8 cellular contexts compared by ENCODE assay signal in the genomic region with DNA sequence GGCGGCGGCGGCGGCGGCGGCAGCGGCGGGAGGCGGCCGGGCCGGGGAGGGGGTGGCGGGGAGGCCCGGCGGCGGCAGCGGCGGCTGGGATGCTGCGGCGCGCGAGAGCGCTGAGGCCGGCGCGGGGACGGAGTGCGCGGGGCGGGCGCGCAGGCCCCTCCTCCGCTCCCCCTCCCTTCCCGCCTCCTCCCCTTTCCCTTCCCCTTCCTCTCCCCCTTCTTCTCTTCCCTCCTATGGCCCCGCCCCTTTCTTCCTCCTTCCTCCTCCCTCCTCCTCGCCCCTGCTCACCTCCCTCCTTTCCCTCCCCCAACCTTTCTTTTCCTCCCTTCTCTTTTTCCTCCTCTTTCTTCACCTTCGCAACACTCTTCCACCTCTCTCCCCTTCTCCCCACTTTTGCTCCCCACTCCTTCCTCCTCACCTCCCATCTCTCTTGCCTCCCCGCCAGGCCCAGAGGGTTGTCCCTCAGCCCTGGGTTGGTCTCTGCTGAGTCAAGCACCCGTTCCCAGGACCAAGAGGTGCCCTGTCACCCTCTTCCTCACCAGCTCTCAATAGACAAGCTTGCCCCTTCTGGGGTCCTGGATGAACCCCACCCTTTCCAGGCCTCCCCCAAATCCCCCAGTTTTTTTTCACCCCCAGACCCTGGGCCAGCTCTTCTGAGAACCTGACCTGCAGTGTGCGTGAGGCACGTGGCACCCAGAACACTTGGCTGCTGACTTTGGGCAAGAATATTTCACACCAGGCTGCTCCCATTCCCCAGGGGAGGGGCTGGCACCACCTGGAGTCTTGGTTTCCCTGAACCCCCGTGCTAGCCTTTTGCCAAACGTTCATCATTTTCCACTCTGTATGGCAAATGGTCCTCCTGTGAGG. TPM values are rescaled to one million over a fixed set of nuclear protein-coding genes. Genes with fewer than 3 reads are reported as not detected.
DNase-seq lines count a peak whose midpoint lies in the region; ATAC-seq and TF ChIP-seq lines count a peak whose summit lies in the region.

A gene with protein sequence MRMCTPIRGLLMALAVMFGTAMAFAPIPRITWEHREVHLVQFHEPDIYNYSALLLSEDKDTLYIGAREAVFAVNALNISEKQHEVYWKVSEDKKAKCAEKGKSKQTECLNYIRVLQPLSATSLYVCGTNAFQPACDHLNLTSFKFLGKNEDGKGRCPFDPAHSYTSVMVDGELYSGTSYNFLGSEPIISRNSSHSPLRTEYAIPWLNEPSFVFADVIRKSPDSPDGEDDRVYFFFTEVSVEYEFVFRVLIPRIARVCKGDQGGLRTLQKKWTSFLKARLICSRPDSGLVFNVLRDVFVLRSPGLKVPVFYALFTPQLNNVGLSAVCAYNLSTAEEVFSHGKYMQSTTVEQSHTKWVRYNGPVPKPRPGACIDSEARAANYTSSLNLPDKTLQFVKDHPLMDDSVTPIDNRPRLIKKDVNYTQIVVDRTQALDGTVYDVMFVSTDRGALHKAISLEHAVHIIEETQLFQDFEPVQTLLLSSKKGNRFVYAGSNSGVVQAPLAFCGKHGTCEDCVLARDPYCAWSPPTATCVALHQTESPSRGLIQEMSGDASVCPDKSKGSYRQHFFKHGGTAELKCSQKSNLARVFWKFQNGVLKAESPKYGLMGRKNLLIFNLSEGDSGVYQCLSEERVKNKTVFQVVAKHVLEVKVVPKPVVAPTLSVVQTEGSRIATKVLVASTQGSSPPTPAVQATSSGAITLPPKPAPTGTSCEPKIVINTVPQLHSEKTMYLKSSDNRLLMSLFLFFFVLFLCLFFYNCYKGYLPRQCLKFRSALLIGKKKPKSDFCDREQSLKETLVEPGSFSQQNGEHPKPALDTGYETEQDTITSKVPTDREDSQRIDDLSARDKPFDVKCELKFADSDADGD (minus strand): TSS at position 136 of the 867 bp plus-strand sequence. CDS start 92,657 bp downstream, outside the sequence.

- 6 to 36% methylated on average over 9 to 32 of the region's 42 CpGs for WGBS in body of pancreas, 2 donors
- 7 to 10% methylated on average over 42 of the region's 42 CpGs for WGBS in sigmoid colon, 2 donors

- peak within 1 kb of the TSS; percentile 93 for H3K4me2 ChIP-seq in Loucy (ENCODE audit: low read depth, low read length, poor library complexity, severe bottlenecking)

- H3K9ac ChIP-seq in Loucy (ENCODE audit: low read depth, low read length, poor library complexity, severe bottlenecking) (peak within 1 kb of the TSS; percentile 94), iPS-15b (ENCODE audit: low read depth, low read length) (no peak within 1 kb of the TSS)

- H3K27ac Mint-ChIP-seq in CD4-positive, CD25-positive, alpha-beta regulatory T cell: peak within 1 kb of the TSS; percentile 94 to 98 (median 98)

- no peaks in the 10 kb centered on the region for H3K9me2 ChIP-seq in Loucy (replicated peaks; ENCODE audit: low read depth, low read length)

- no peaks in the 10 kb centered on the region for H3K36me3 ChIP-seq in CD4-positive, CD25-positive, alpha-beta regulatory T cell (ENCODE audit: control insufficient read depth, insufficient read depth, low read length)
- H3K36me3 ChIP-seq in Loucy (ENCODE audit: insufficient read depth, low read length) (no peaks in the 10 kb centered on the region), body of pancreas (replicated peaks in 1 of 2; ENCODE audit: insufficient read depth in 1 of 2, low read depth in 2 of 2) (no peaks in the 10 kb centered on the region), iPS-15b (ENCODE audit: control insufficient read depth, insufficient read depth, low read length) (no peaks in the 10 kb centered on the region), sigmoid colon (no peaks in the 10 kb centered on the region)

- no peaks in the 10 kb centered on the region for H3K27me3 Mint-ChIP-seq in CD4-positive, CD25-positive, alpha-beta regulatory T cell

- peak in 1 of 2 donors; percentile 16 for ATAC-seq in CD4-positive, CD25-positive, alpha-beta regulatory T cell (ENCODE audit: low read depth in 2 of 2)
- ATAC-seq in GM19438 (IDR thresholded peaks at IDR 0.05; ENCODE audit: low read depth, unreplicated experiment) (peak; percentile 36), body of pancreas (peak; percentile 91)

- TF ChIP-seq POLR2A in body of pancreas (IDR thresholded peaks at IDR 0.05) (no peak), sigmoid colon (IDR thresholded peaks at IDR 0.05) (no peak)

- intact Hi-C loops in body of pancreas (cut with DNase I) (no loop called here), sigmoid colon (cut with DNase I) (no loop called here)

- H3K9me3 Mint-ChIP-seq in CD4-positive, CD25-positive, alpha-beta regulatory T cell: no peaks in the 10 kb centered on the region

- peak within 1 kb of the TSS; percentile 81 for H3K27ac ChIP-seq in CD4-positive, CD25-positive, alpha-beta regulatory T cell (ENCODE audit: insufficient read depth, low read length, poor library complexity, severe bottlenecking)
- H3K27ac ChIP-seq in body of pancreas: peak within 1 kb of the TSS in 3 of 4 donors; percentile 13 to 74 (median 67)
- H3K27ac ChIP-seq in sigmoid colon: peak within 1 kb of the TSS in 3 of 4 donors; percentile 47 to 60 (median 58)

- TF ChIP-seq CTCF in Loucy (conservative IDR thresholded peaks at IDR 0.05; ENCODE audit: low read length) (no peak), body of pancreas (IDR thresholded peaks at IDR 0.05) (no peak), sigmoid colon (IDR thresholded peaks at IDR 0.05) (no peak)

- H3K79me2 ChIP-seq in Loucy (ENCODE audit: insufficient read depth, low read length): peaks cover 63% of the 10 kb centered on the region

- peak within 1 kb of the TSS; percentile 94 to 100 (median 97) for H3K4me3 Mint-ChIP-seq in CD4-positive, CD25-positive, alpha-beta regulatory T cell

- DNase-seq in CD4-positive, CD25-positive, alpha-beta regulatory T cell: peak in 2 of 3 donors; percentile 59 to 73
- DNase-seq in SKM-1 treated with dmso at 0.1 percent for 144 hours (lab: John Stamatoyannopoulos, UW; ENCODE audit: unreplicated experiment) (peak; percentile 63), body of pancreas (peak; percentile 74 to 84 (median 80)), sigmoid colon (peak; percentile 89), OCI-M2 (lab: John Stamatoyannopoulos, UW; ENCODE audit: unreplicated experiment) (no peak)

- peaks cover 13% of the 10 kb centered on the region for H3K36me3 Mint-ChIP-seq in CD4-positive, CD25-positive, alpha-beta regulatory T cell

- peak within 1 kb of the TSS; percentile 92 for H3K4me3 ChIP-seq in CD4-positive, CD25-positive, alpha-beta regulatory T cell (ENCODE audit: low read depth, low read length)
- H3K4me3 ChIP-seq in Loucy (ENCODE audit: low read length, poor library complexity, severe bottlenecking): peak within 1 kb of the TSS; percentile 93
- H3K4me3 ChIP-seq in body of pancreas: peak within 1 kb of the TSS; percentile 37 to 70
- H3K4me3 ChIP-seq in iPS-15b (ENCODE audit: low read depth, low read length): peak within 1 kb of the TSS; percentile 69
- H3K4me3 ChIP-seq in sigmoid colon: peak within 1 kb of the TSS; percentile 53 to 90 (median 70)

- H3K4me1 Mint-ChIP-seq in CD4-positive, CD25-positive, alpha-beta regulatory T cell: peaks cover 27 to 90% (median 67%) of the 10 kb centered on the region in 4 donors

- H3K27me3 ChIP-seq in CD4-positive, CD25-positive, alpha-beta regulatory T cell (ENCODE audit: control insufficient read depth, insufficient read depth, low read length): no peaks in the 10 kb centered on the region
- H3K27me3 ChIP-seq in Loucy (ENCODE audit: insufficient read depth, low read length, poor library complexity, severe bottlenecking) (no peaks in the 10 kb centered on the region), body of pancreas (no peaks in the 10 kb centered on the region), iPS-15b (ENCODE audit: control insufficient read depth, insufficient read depth, low read length) (no peaks in the 10 kb centered on the region), sigmoid colon (no peaks in the 10 kb centered on the region)

- no peaks in the 10 kb centered on the region; the same call in 1 of the 2 replicates for H3F3A ChIP-seq in Loucy (ENCODE audit: low read depth)

- H3K4me1 ChIP-seq in CD4-positive, CD25-positive, alpha-beta regulatory T cell (ENCODE audit: control insufficient read depth, insufficient read depth, low read length, poor library complexity, severe bottlenecking): peaks cover 85% of the 10 kb centered on the region
- H3K4me1 ChIP-seq in Loucy (ENCODE audit: insufficient read depth, low read length, poor library complexity, severe bottlenecking) (peaks cover 72% of the 10 kb centered on the region), body of pancreas (peaks cover 14% of the 10 kb centered on the region), iPS-15b (ENCODE audit: control insufficient read depth, insufficient read depth, low read length) (peaks cover 21% of the 10 kb centered on the region), sigmoid colon (peaks cover 0 to 20% (median 9%) of the 10 kb centered on the region in 4 donors)

- H4K20me1 ChIP-seq in Loucy (ENCODE audit: insufficient read depth, low read length, poor library complexity, severe bottlenecking): peaks cover 39% of the 10 kb centered on the region

- no peak within 1 kb of the TSS for H2AFZ ChIP-seq in Loucy (ENCODE audit: low read length)

- no peak for TF ChIP-seq EP300 in sigmoid colon (IDR thresholded peaks at IDR 0.05)

- H3K9me3 ChIP-seq in CD4-positive, CD25-positive, alpha-beta regulatory T cell (ENCODE audit: control insufficient read depth in 2 of 2, low read length in 2 of 2): no peaks in the 10 kb centered on the region
- no peaks in the 10 kb centered on the region for H3K9me3 ChIP-seq in Loucy (ENCODE audit: insufficient read depth, low read depth, low read length)
- no peaks in the 10 kb centered on the region for H3K9me3 ChIP-seq in body of pancreas
- H3K9me3 ChIP-seq in iPS-15b (ENCODE audit: control insufficient read depth, insufficient read depth, low read length): no peaks in the 10 kb centered on the region
- H3K9me3 ChIP-seq in sigmoid colon: no peaks in the 10 kb centered on the region

RNA-seq across cellular contexts. Expression of the gene that starts here (rescaled TPM):
- 480 TPM for total RNA-seq in CD4-positive, CD25-positive, alpha-beta regulatory T cell
- polyA plus RNA-seq in CD4-positive, CD25-positive, alpha-beta regulatory T cell: 100 to 1,000 TPM in 1 of 4 donors, 10 to 100 TPM in 3; 67.5 to 108 (median 90.2) TPM
- total RNA-seq in body of pancreas (10 to 100 TPM; 15.6 to 18.1 TPM), sigmoid colon (10 to 100 TPM in 1 of 4 donors, 1 to 10 TPM in 3; 4.6 to 13.0 (median 7.0) TPM)
- 10 to 100 TPM in 1 of 3 donors, 1 to 10 TPM in 2; 1.4 to 35.1 (median 3.6) TPM for polyA plus RNA-seq in sigmoid colon

Comparison
In these comparisons a context has a peak if more than half of its experiments do, and no peak if none do; other contexts are left out.
1. RNA of the gene that starts here (total RNA-seq): 480 TPM in CD4-positive, CD25-positive, alpha-beta regulatory T cell (single experiment); 15.6 to 18.1 TPM in body of pancreas and 4.6 to 13.0 TPM in sigmoid colon; every median in the first group is over 10 times any median in the second.
2. Peak in every context shown above with its lines, with median percentiles within 50 percentile points of each other: H3K27ac ChIP-seq and H3K4me3 ChIP-seq.